ENCODE assay signal across 8 cellular contexts in the genomic region with DNA sequence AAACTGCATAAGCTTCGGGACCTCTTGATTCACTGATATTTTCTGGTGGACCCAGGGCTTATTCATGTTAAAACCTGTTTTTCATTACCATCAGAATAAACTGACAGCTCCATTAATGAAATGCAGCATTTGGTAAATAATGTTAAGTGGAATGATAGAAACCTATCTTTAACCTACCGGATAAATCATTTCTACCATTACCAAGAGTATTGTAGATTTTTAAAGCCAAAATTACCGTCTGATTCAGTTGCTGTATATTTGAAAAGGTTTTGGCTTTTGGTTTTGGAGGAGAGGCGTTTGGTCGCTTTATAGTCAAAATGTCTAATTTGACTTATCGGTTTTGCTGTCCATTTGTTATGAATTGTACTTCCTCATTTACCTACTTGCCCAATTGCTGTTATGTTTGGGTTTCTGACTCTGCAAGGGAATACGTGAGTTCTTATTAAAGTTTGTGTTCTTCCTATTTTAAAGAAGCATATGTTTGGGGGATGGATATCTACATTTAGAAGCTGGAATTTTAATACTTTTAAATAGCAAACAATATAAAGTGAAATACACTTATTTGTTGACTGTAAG. TPM values are rescaled to one million over a fixed set of nuclear protein-coding genes. Genes with fewer than 3 reads are reported as not detected.
DNase-seq lines count a peak whose midpoint lies in the region; ATAC-seq and TF ChIP-seq lines count a peak whose summit lies in the region.

No MANE protein-coding gene starts in this region.

- no peak for TF ChIP-seq POLR2A in upper lobe of left lung (IDR thresholded peaks at IDR 0.05)

- H3K36me3 ChIP-seq in A673 (ENCODE audit: insufficient read depth, low read length, poor library complexity, severe bottlenecking) (no peaks in the 10 kb centered on the region), liver (ENCODE audit: control insufficient read depth in 4 of 4, insufficient read depth in 3 of 4, low read depth in 1 of 4, low read length in 3 of 4) (no peaks in the 10 kb centered on the region), upper lobe of left lung (no peaks in the 10 kb centered on the region)

- intact Hi-C loops in A673 (cut with micrococcal nuclease; ENCODE audit: unreplicated experiment) = no loop called here

- peaks cover 9% of the 10 kb centered on the region for H3K4me1 ChIP-seq in A673 (ENCODE audit: insufficient read depth, low read length, poor library complexity, severe bottlenecking)
- H3K4me1 ChIP-seq in liver (ENCODE audit: control insufficient read depth in 4 of 4, insufficient read depth in 4 of 4, low read length in 3 of 4) = peaks cover 4 to 23% (median 10%) of the 10 kb centered on the region in 4 donors
- peaks cover 24 to 40% (median 28%) of the 10 kb centered on the region in 4 donors for H3K4me1 ChIP-seq in upper lobe of left lung

- H3K9ac ChIP-seq in liver (ENCODE audit: low read depth in 1 of 2, low read length in 2 of 2) = peak overlapping the region; percentile 71 to 73

- H3K9me3 ChIP-seq in A673 (ENCODE audit: low read depth, low read length, poor library complexity, severe bottlenecking) (no peaks in the 10 kb centered on the region), liver (ENCODE audit: control insufficient read depth in 4 of 4, low read length in 3 of 4) (no peaks in the 10 kb centered on the region), upper lobe of left lung (no peaks in the 10 kb centered on the region)

- H3K27ac Mint-ChIP-seq in HFFc6 = peak overlapping the region; percentile 62
- peak overlapping the region; percentile 24 for H3K27ac Mint-ChIP-seq in activated naive CD8-positive, alpha-beta T cell

- H3K27ac ChIP-seq in A673 (ENCODE audit: low read depth, low read length, poor library complexity, severe bottlenecking) (peak overlapping the region; percentile 41), liver (ENCODE audit: low read depth in 1 of 2, low read length in 2 of 2) (peak overlapping the region; percentile 39 to 90), upper lobe of left lung (peak overlapping the region; percentile 68 to 99 (median 95))

- peaks cover 4% of the 10 kb centered on the region; the same call in 1 of the 2 replicates for H3K9me3 Mint-ChIP-seq in HFFc6
- H3K9me3 Mint-ChIP-seq in activated naive CD8-positive, alpha-beta T cell (ENCODE audit: low read depth) = no peaks in the 10 kb centered on the region

- no peak for TF ChIP-seq CTCF in A673 (conservative IDR thresholded peaks at IDR 0.05; ENCODE audit: low read depth, low read length)
- no peak for TF ChIP-seq CTCF in HFFc6 (IDR thresholded peaks at IDR 0.05)
- no peak for TF ChIP-seq CTCF in liver (IDR thresholded peaks at IDR 0.05; ENCODE audit: low read depth, low read length, missing input control)
- TF ChIP-seq CTCF in upper lobe of left lung (IDR thresholded peaks at IDR 0.05) = no peak

- ATAC-seq in upper lobe of left lung (ENCODE audit: low FRiP score in 2 of 2) (no peak), GM21390 (IDR thresholded peaks at IDR 0.05; ENCODE audit: unreplicated experiment) (no peak)

- WGBS in liver = 14% methylated on average over 7 of the region's 7 CpGs
- WGBS in upper lobe of left lung, 2 donors = 5 to 6% methylated on average over 7 of the region's 7 CpGs

- H3K4me3 ChIP-seq in A673 (ENCODE audit: low read depth, low read length, poor library complexity, severe bottlenecking) (peak overlapping the region; percentile 90), liver (ENCODE audit: low read depth in 1 of 3, low read length in 3 of 3) (peak overlapping the region; percentile 46 to 92 (median 86)), upper lobe of left lung (peak overlapping the region; percentile 33 to 88 (median 82))

- H3K27me3 ChIP-seq in A673 (replicated peaks; ENCODE audit: insufficient read depth, low read depth, low read length, poor library complexity) (no peaks in the 10 kb centered on the region), liver (ENCODE audit: control insufficient read depth in 4 of 4, insufficient read depth in 4 of 4, low read length in 3 of 4) (no peaks in the 10 kb centered on the region), upper lobe of left lung (no peaks in the 10 kb centered on the region)

- no TSS peak for BruUV-seq in A673 (replicated peaks; lab: Mats Ljungman, UMichigan)

- no peak for TF ChIP-seq RAD21 in liver (IDR thresholded peaks at IDR 0.05)

- TF ChIP-seq EP300 in upper lobe of left lung (IDR thresholded peaks at IDR 0.05) = no peak

- CTCF ChIA-PET in A673 (lab: Charles Lee) = no interaction called here

- peak overlapping the region; percentile 87 for H3K4me3 Mint-ChIP-seq in HFFc6
- peak overlapping the region; percentile 92 for H3K4me3 Mint-ChIP-seq in activated naive CD8-positive, alpha-beta T cell

- POLR2A ChIA-PET in A673 (lab: Charles Lee; ENCODE audit: low non-redundant PET) = interaction anchor here (0.7 to 0.8 kb wide), 2 partner anchors 12 to 96 kb away, joined by 3 read pairs; no protein-coding TSS in a partner anchor

- peaks cover 26% of the 10 kb centered on the region for H3K4me1 Mint-ChIP-seq in HFFc6 (ENCODE audit: low read depth)
- peaks cover 30% of the 10 kb centered on the region for H3K4me1 Mint-ChIP-seq in activated naive CD8-positive, alpha-beta T cell (ENCODE audit: low read depth)

- no peak for DNase-seq in A673 (ENCODE audit: low spot score)
- no peak for DNase-seq in HFFc6
- DNase-seq in upper lobe of left lung = no peak
- no peak for DNase-seq in NCI-H1694 treated with DMSO at 0.1 percent for 48 hours (lab: John Stamatoyannopoulos, UW)
- DNase-seq in amygdala (lab: John Stamatoyannopoulos, UW) = no peak

- H3K36me3 Mint-ChIP-seq in HFFc6 (ENCODE audit: low read depth) = peaks cover 24% of the 10 kb centered on the region
- H3K36me3 Mint-ChIP-seq in activated naive CD8-positive, alpha-beta T cell = no peaks in the 10 kb centered on the region

- H3K27me3 Mint-ChIP-seq in HFFc6 (ENCODE audit: insufficient read depth) = peaks cover 3% of the 10 kb centered on the region; the same call in 1 of the 2 replicates
- no peaks in the 10 kb centered on the region for H3K27me3 Mint-ChIP-seq in activated naive CD8-positive, alpha-beta T cell

TF ChIP-seq in liver, 16 proteins besides CTCF, POLR2A, EP300 and RAD21 (continues in another document):
- no peak for TF ChIP-seq EGR1 (IDR thresholded peaks at IDR 0.05; ENCODE audit: low read depth in 2 of 2)
- no peak for TF ChIP-seq SP1 (IDR thresholded peaks at IDR 0.05)
- TF ChIP-seq, protein P1, sequence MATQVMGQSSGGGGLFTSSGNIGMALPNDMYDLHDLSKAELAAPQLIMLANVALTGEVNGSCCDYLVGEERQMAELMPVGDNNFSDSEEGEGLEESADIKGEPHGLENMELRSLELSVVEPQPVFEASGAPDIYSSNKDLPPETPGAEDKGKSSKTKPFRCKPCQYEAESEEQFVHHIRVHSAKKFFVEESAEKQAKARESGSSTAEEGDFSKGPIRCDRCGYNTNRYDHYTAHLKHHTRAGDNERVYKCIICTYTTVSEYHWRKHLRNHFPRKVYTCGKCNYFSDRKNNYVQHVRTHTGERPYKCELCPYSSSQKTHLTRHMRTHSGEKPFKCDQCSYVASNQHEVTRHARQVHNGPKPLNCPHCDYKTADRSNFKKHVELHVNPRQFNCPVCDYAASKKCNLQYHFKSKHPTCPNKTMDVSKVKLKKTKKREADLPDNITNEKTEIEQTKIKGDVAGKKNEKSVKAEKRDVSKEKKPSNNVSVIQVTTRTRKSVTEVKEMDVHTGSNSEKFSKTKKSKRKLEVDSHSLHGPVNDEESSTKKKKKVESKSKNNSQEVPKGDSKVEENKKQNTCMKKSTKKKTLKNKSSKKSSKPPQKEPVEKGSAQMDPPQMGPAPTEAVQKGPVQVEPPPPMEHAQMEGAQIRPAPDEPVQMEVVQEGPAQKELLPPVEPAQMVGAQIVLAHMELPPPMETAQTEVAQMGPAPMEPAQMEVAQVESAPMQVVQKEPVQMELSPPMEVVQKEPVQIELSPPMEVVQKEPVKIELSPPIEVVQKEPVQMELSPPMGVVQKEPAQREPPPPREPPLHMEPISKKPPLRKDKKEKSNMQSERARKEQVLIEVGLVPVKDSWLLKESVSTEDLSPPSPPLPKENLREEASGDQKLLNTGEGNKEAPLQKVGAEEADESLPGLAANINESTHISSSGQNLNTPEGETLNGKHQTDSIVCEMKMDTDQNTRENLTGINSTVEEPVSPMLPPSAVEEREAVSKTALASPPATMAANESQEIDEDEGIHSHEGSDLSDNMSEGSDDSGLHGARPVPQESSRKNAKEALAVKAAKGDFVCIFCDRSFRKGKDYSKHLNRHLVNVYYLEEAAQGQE (IDR thresholded peaks at IDR 0.05) = no peak
- TF ChIP-seq, protein P2, sequence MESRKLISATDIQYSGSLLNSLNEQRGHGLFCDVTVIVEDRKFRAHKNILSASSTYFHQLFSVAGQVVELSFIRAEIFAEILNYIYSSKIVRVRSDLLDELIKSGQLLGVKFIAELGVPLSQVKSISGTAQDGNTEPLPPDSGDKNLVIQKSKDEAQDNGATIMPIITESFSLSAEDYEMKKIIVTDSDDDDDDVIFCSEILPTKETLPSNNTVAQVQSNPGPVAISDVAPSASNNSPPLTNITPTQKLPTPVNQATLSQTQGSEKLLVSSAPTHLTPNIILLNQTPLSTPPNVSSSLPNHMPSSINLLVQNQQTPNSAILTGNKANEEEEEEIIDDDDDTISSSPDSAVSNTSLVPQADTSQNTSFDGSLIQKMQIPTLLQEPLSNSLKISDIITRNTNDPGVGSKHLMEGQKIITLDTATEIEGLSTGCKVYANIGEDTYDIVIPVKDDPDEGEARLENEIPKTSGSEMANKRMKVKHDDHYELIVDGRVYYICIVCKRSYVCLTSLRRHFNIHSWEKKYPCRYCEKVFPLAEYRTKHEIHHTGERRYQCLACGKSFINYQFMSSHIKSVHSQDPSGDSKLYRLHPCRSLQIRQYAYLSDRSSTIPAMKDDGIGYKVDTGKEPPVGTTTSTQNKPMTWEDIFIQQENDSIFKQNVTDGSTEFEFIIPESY (IDR thresholded peaks at IDR 0.05) = no peak
- TF ChIP-seq YY1 (IDR thresholded peaks at IDR 0.05) = no peak
- no peak for TF ChIP-seq TAF1 (conservative IDR thresholded peaks at IDR 0.05)
- TF ChIP-seq HNF4A (conservative IDR thresholded peaks at IDR 0.05) = no peak
- TF ChIP-seq JUND (IDR thresholded peaks at IDR 0.05) = no peak
- TF ChIP-seq GABPA (IDR thresholded peaks at IDR 0.05 in 1 of 2, conservative IDR thresholded peaks at IDR 0.05 in 1 of 2) = no peak
- TF ChIP-seq HNF4G (IDR thresholded peaks at IDR 0.05) = no peak
- TF ChIP-seq FOXA2 (IDR thresholded peaks at IDR 0.05) = no peak
- TF ChIP-seq, protein P3, sequence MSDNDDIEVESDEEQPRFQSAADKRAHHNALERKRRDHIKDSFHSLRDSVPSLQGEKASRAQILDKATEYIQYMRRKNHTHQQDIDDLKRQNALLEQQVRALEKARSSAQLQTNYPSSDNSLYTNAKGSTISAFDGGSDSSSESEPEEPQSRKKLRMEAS (IDR thresholded peaks at IDR 0.05) = no peak
- no peak for TF ChIP-seq NR2F2 (IDR thresholded peaks at IDR 0.05)
- no peak for TF ChIP-seq RXRA (IDR thresholded peaks at IDR 0.05)

RNA-seq across cellular contexts. Expression of a gene that starts 1.1 kb away (rescaled TPM):
- 137 and 140 TPM in 2 replicates for total RNA-seq in A673 (2021)
- total RNA-seq in HFFc6 (2021; fragmentation: NEBNext Ultra II Directional; extraction: Animal tissue kit (Norgen Biotek cat#: 25700)) = 10 to 100 TPM; 76.9 to 88.4 (median 83.3) TPM
- 10 to 100 TPM; 37.4 to 48.9 TPM for total RNA-seq in liver
- 10 to 100 TPM; 24.7 to 28.8 TPM for polyA plus RNA-seq in liver
- total RNA-seq in upper lobe of left lung = 100 to 1,000 TPM in 1 of 6 donors, 10 to 100 TPM in 5; 24.6 to 117 (median 58.0) TPM

Comparison
In these comparisons a context has a peak if more than half of its experiments do, and no peak if none do; other contexts are left out.
1. H3K27ac ChIP-seq: peak in every context shown above with its lines; median percentile 95 in upper lobe of left lung; 64 in liver; 41 in A673.